In the genomic region with DNA sequence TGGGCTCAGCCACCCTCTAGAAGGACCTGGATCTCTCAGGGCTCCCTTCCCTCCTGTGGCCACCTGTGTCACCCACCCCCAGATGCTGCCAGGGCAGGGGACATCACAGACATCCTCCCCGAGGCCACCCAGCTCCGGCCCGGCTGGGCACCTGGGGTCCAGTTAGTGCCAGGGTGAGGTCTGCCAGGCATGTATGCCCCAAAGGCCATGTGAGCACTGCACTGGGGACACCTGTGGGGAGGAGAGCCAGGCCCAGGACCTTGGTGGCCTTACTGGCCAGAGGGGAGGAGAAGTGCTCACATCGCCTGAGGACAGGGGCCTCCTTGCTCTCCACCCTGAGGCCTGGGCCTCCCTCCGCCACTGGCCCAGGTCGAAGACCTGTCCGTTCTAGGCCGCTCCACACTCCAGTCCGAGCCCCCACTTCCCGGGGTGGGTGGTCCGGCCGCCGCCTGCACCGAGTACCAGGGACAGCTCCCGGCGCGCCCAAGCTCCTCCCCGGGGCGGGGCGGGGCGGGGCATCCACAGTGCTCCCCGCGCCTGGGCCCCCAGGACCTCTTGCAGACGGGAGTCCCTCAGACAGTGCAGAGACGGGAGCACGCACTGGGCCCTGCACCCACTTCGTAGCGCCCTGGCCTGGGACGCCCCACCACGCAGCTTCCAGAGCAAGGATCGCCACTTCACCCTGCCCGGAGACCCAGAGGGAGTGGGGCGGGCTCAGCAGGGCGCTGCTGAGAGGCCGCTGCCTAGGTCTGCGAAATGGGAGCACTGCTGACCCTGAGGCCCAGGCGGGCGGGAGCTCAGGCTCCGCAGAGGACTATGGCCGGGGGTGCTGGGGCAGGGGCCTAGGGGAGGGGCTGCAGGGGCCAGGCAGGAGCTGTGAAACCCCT, we compare ENCODE assay signal across 9 cellular contexts. TPM values are rescaled to one million over a fixed set of nuclear protein-coding genes. Genes with fewer than 3 reads are reported as not detected.
DNase-seq lines count a peak whose midpoint lies in the region; ATAC-seq and TF ChIP-seq lines count a peak whose summit lies in the region.
"Had no signal": no experiment of that assay in that cellular context is flagged by ENCODE, and none has a peak within 500 bp of the region (broad histone marks: within the 10 kb centered on the region; RNA-seq: fewer than 3 reads in every experiment).

No MANE protein-coding gene starts in this region.

- ATAC-seq in stimulated activated naive B cell treated with anti-CD40 and anti-IgM and Interleukin-4, amounts not matched to agents 10 μg/mL and 1 μg/mL and 100 μg/mL, for 72 hours (replicated peaks), result peak; percentile 31 to 33

- intact Hi-C loops in Caco-2 (cut with micrococcal nuclease; ENCODE audit: unreplicated experiment), result no loop called here

- peaks cover 12% of the 10 kb centered on the region for H3K4me1 Mint-ChIP-seq in activated naive CD4-positive, alpha-beta T cell treated with anti-CD3 and anti-CD28 coated beads, Interleukin-2, amount 10 ng/mL, durations not matched to agents 7 days and 5 days
- peaks cover 0 to 2% of the 10 kb centered on the region in 2 donors for H3K4me1 Mint-ChIP-seq in stimulated activated naive B cell treated with anti-CD40 and anti-IgM and Interleukin-4, amounts not matched to agents 10 μg/mL and 1 μg/mL and 100 μg/mL, for 72 hours
- H3K4me1 Mint-ChIP-seq in Caco-2 (ENCODE audit: low read depth, unreplicated experiment), result no peaks in the 10 kb centered on the region

- H3K4me1 ChIP-seq in Caco-2, result no peaks in the 10 kb centered on the region

- TF ChIP-seq CTCF in Caco-2 (IDR thresholded peaks at IDR 0.05; ENCODE audit: insufficient read depth in 1 of 2, low read depth in 1 of 2, low read length in 1 of 2, severe bottlenecking in 1 of 2, unreplicated experiment in 1 of 2), result no peak

- H3K9me3 ChIP-seq in Caco-2, result no peaks in the 10 kb centered on the region

- no peak overlapping the region for H3K27ac Mint-ChIP-seq in activated naive CD4-positive, alpha-beta T cell treated with anti-CD3 and anti-CD28 coated beads, Interleukin-2, amount 10 ng/mL, durations not matched to agents 7 days and 5 days
- no peak overlapping the region for H3K27ac Mint-ChIP-seq in stimulated activated naive B cell treated with anti-CD40 and anti-IgM and Interleukin-4, amounts not matched to agents 10 μg/mL and 1 μg/mL and 100 μg/mL, for 72 hours
- no peak overlapping the region for H3K27ac Mint-ChIP-seq in Caco-2 (ENCODE audit: unreplicated experiment)

- H3K9me3 Mint-ChIP-seq in activated naive CD4-positive, alpha-beta T cell treated with anti-CD3 and anti-CD28 coated beads, Interleukin-2, amount 10 ng/mL, durations not matched to agents 7 days and 5 days, result no peaks in the 10 kb centered on the region
- no peaks in the 10 kb centered on the region for H3K9me3 Mint-ChIP-seq in stimulated activated naive B cell treated with anti-CD40 and anti-IgM and Interleukin-4, amounts not matched to agents 10 μg/mL and 1 μg/mL and 100 μg/mL, for 72 hours
- no peaks in the 10 kb centered on the region for H3K9me3 Mint-ChIP-seq in Caco-2 (ENCODE audit: unreplicated experiment)

- no peaks in the 10 kb centered on the region for H3K36me3 ChIP-seq in Caco-2 (ENCODE audit: control insufficient read depth, insufficient read depth, low read length)

- POLR2A ChIA-PET in Caco-2 (lab: Charles Lee), result no interaction called here

- BruUV-seq in Caco-2 (replicated peaks; lab: Mats Ljungman, UMichigan), result no TSS peak

- H3K36me3 Mint-ChIP-seq in activated naive CD4-positive, alpha-beta T cell treated with anti-CD3 and anti-CD28 coated beads, Interleukin-2, amount 10 ng/mL, durations not matched to agents 7 days and 5 days, result no peaks in the 10 kb centered on the region
- H3K36me3 Mint-ChIP-seq in stimulated activated naive B cell treated with anti-CD40 and anti-IgM and Interleukin-4, amounts not matched to agents 10 μg/mL and 1 μg/mL and 100 μg/mL, for 72 hours, result no peaks in the 10 kb centered on the region
- no peaks in the 10 kb centered on the region for H3K36me3 Mint-ChIP-seq in Caco-2 (ENCODE audit: insufficient read depth, unreplicated experiment)

- H3K27ac ChIP-seq in epithelial cell of prostate, result peak overlapping the region; percentile 67

- DNase-seq in activated naive CD4-positive, alpha-beta T cell treated with anti-CD3 and anti-CD28 coated beads, Interleukin-2, amount 10 ng/mL, durations not matched to agents 7 days and 5 days, result peak; percentile 57
- DNase-seq in activated naive CD4-positive, alpha-beta T cell (lab: John Stamatoyannopoulos, UW), result no peak
- DNase-seq in NCI-H2171 treated with DMSO at 0.1 percent for 48 hours (lab: John Stamatoyannopoulos, UW), result peak; percentile 76
- DNase-seq in epithelial cell of prostate (ENCODE audit: low read depth, low spot score), result no peak
- no peak for DNase-seq in stimulated activated naive B cell treated with anti-CD40 and anti-IgM and Interleukin-4, amounts not matched to agents 10 μg/mL and 1 μg/mL and 100 μg/mL, for 72 hours
- DNase-seq in Caco-2, result no peak
- DNase-seq in NCI-H1436 treated with DMSO at 0.1 percent for 48 hours (lab: John Stamatoyannopoulos, UW), result no peak
- DNase-seq in NCI-H345 (lab: John Stamatoyannopoulos, UW), result no peak

- peaks cover 16% of the 10 kb centered on the region for H3K27me3 Mint-ChIP-seq in activated naive CD4-positive, alpha-beta T cell treated with anti-CD3 and anti-CD28 coated beads, Interleukin-2, amount 10 ng/mL, durations not matched to agents 7 days and 5 days
- H3K27me3 Mint-ChIP-seq in stimulated activated naive B cell treated with anti-CD40 and anti-IgM and Interleukin-4, amounts not matched to agents 10 μg/mL and 1 μg/mL and 100 μg/mL, for 72 hours, result peaks cover 15 to 29% of the 10 kb centered on the region in 2 donors
- no peaks in the 10 kb centered on the region for H3K27me3 Mint-ChIP-seq in Caco-2 (ENCODE audit: insufficient read depth, unreplicated experiment)

- CTCF ChIA-PET in activated naive CD4-positive, alpha-beta T cell treated with anti-CD3 and anti-CD28 coated beads, Interleukin-2, amount 10 ng/mL, durations not matched to agents 7 days and 5 days (lab: Charles Lee), result interaction anchor here (0.6 kb wide), 1 partner anchor 87 kb away, joined by 3 read pairs; no protein-coding TSS in a partner anchor
- CTCF ChIA-PET in Caco-2 (lab: Charles Lee), result no interaction called here

- H3K27me3 ChIP-seq in Caco-2 (replicated peaks; ENCODE audit: control insufficient read depth, insufficient read depth, low read length), result no peaks in the 10 kb centered on the region

- no peak overlapping the region for H3K4me3 Mint-ChIP-seq in activated naive CD4-positive, alpha-beta T cell treated with anti-CD3 and anti-CD28 coated beads, Interleukin-2, amount 10 ng/mL, durations not matched to agents 7 days and 5 days
- H3K4me3 Mint-ChIP-seq in stimulated activated naive B cell treated with anti-CD40 and anti-IgM and Interleukin-4, amounts not matched to agents 10 μg/mL and 1 μg/mL and 100 μg/mL, for 72 hours, result no peak overlapping the region
- no peak overlapping the region for H3K4me3 Mint-ChIP-seq in Caco-2 (ENCODE audit: unreplicated experiment)

- H3K4me3 ChIP-seq in Caco-2 (ENCODE audit: low read depth, low read length), result no peak overlapping the region

RNA-seq across cellular contexts. Expression of gene CCDC27, which starts 34.3 kb away (rescaled TPM):
- not detected in 2 replicates for total RNA-seq in Caco-2 (2022)
- total RNA-seq: dermis microvascular lymphatic vessel endothelial cell had no signal

RNA-seq across cellular contexts. Expression of gene SMIM1, which starts 54.6 kb away (rescaled TPM):
- 7.1 and 9.4 TPM in 2 replicates for total RNA-seq in Caco-2 (2022)

Comparison
In these comparisons a context has a peak if more than half of its experiments do, and no peak if none do; other contexts are left out.
1. DNase-seq: peak in activated naive CD4-positive, alpha-beta T cell treated with anti-CD3 and anti-CD28 coated beads, Interleukin-2, amount 10 ng/mL, durations not matched to agents 7 days and 5 days (single experiment) and NCI-H2171 treated with DMSO at 0.1 percent for 48 hours (single experiment); none in activated naive CD4-positive, alpha-beta T cell (0 of 4), epithelial cell of prostate (single experiment), stimulated activated naive B cell treated with anti-CD40 and anti-IgM and Interleukin-4, amounts not matched to agents 10 μg/mL and 1 μg/mL and 100 μg/mL, for 72 hours (single experiment), Caco-2 (0 of 2), NCI-H1436 treated with DMSO at 0.1 percent for 48 hours (single experiment) and NCI-H345 (single experiment).